In genomic region chr21:34560021-34560420, GRCh38 we compare ENCODE assay signal across 26 cellular contexts. TPM values are rescaled to one million over a fixed set of nuclear protein-coding genes. Genes with fewer than 3 reads are reported as not detected.
"Had no signal": no experiment of that assay in that cellular context is flagged by ENCODE, and none has a peak within 500 bp of the region (broad histone marks: within the 10 kb centered on the region; RNA-seq: fewer than 3 reads in every experiment).

No MANE protein-coding gene starts in this region.

- H3K27me3 ChIP-seq: heart right ventricle, hepatocyte, pancreas, right atrium auricular region, right lobe of liver, testis, thyroid gland, transverse colon, upper lobe of right lung had no signal

- H3K27ac Mint-ChIP-seq: memory B cell; naive thymus-derived CD4-positive, alpha-beta T cell; natural killer cell treated with Interleukin-12 subunit alpha and Interleukin-12 subunit beta and Interleukin-15 and Interleukin-18, amount 100 ng/mL, for 72 hours; stimulated activated memory B cell treated with anti-CD40 and anti-IgM and Interleukin-4, amounts not matched to agents 10 μg/mL and 1 μg/mL and 100 μg/mL, for 72 hours had no signal

- H3K9me3 ChIP-seq: heart right ventricle, left ventricle myocardium inferior, mucosa of descending colon, pancreas, right atrium auricular region, right lobe of liver, testis, thyroid gland, transverse colon, upper lobe of right lung had no signal

- H3K4me1 ChIP-seq: pancreas, right lobe of liver, testis, transverse colon, upper lobe of right lung had no signal

- H3K4me3 ChIP-seq: heart right ventricle, hepatocyte, left ventricle myocardium inferior, lung, mucosa of descending colon, pancreas, right atrium auricular region, right lobe of liver, smooth muscle cell, testis, thyroid gland, transverse colon, upper lobe of right lung had no signal

- H3K9me3 Mint-ChIP-seq: natural killer cell treated with Interleukin-12 subunit alpha and Interleukin-12 subunit beta and Interleukin-15 and Interleukin-18, amount 100 ng/mL, for 72 hours had no signal

- H3K4me1 Mint-ChIP-seq: memory B cell; stimulated activated naive CD8-positive, alpha-beta T cell treated with anti-CD3 and anti-CD28 coated beads, Interleukin-15, amount 100 ng/mL, for 72 hours had no signal

- H3K79me2 ChIP-seq: hepatocyte had no signal

- H3K27me3 Mint-ChIP-seq: memory B cell; naive thymus-derived CD4-positive, alpha-beta T cell; natural killer cell treated with Interleukin-12 subunit alpha and Interleukin-12 subunit beta and Interleukin-15 and Interleukin-18, amount 100 ng/mL, for 72 hours; stimulated activated memory B cell treated with anti-CD40 and anti-IgM and Interleukin-4, amounts not matched to agents 10 μg/mL and 1 μg/mL and 100 μg/mL, for 72 hours; stimulated activated naive CD8-positive, alpha-beta T cell treated with anti-CD3 and anti-CD28 coated beads, Interleukin-15, amount 100 ng/mL, for 72 hours had no signal

- H2AFZ ChIP-seq: hepatocyte had no signal

- H3K4me3 Mint-ChIP-seq: memory B cell; naive thymus-derived CD4-positive, alpha-beta T cell; natural killer cell treated with Interleukin-12 subunit alpha and Interleukin-12 subunit beta and Interleukin-15 and Interleukin-18, amount 100 ng/mL, for 72 hours; stimulated activated memory B cell treated with anti-CD40 and anti-IgM and Interleukin-4, amounts not matched to agents 10 μg/mL and 1 μg/mL and 100 μg/mL, for 72 hours; stimulated activated naive CD8-positive, alpha-beta T cell treated with anti-CD3 and anti-CD28 coated beads, Interleukin-15, amount 100 ng/mL, for 72 hours had no signal

- DNase-seq: heart right ventricle; left ventricle myocardium inferior; midbrain; mucosa of descending colon; naive thymus-derived CD4-positive, alpha-beta T cell; pancreas; right lobe of liver; stimulated activated CD4-positive, alpha-beta T cell treated with anti-CD3 and anti-CD28 coated beads, Interleukin-1b, Interleukin-23, amount 100 ng/mL, for 48 hours; stimulated activated CD4-positive, alpha-beta T cell treated with anti-CD3 and anti-CD28 coated beads, Interleukin-2, amount 100 ng/mL, for 48 hours; stimulated activated CD4-positive, alpha-beta T cell treated with anti-CD3 and anti-CD28 coated beads, Interleukin-4, amount 100 ng/mL, for 4 hours; stimulated activated CD8-positive, alpha-beta memory T cell treated with anti-CD3 and anti-CD28 coated beads, Interleukin-4, amount 100 ng/mL, for 48 hours; stimulated activated naive CD4-positive, alpha-beta T cell treated with Interleukin-2 at 50 U/mL for 16 hours; stimulated activated naive CD8-positive, alpha-beta T cell treated with anti-CD3 and anti-CD28 coated beads, Interleukin-15, amount 100 ng/mL, for 72 hours; testis; thyroid gland; transverse colon; upper lobe of right lung had no signal

- H3K4me2 ChIP-seq: hepatocyte, smooth muscle cell had no signal

- H3K36me3 Mint-ChIP-seq: natural killer cell treated with Interleukin-12 subunit alpha and Interleukin-12 subunit beta and Interleukin-15 and Interleukin-18, amount 100 ng/mL, for 72 hours had no signal

- H3K27ac ChIP-seq: heart right ventricle, hepatocyte, left ventricle myocardium inferior, pancreas, right atrium auricular region, right lobe of liver, testis, thyroid gland, transverse colon, upper lobe of right lung had no signal

- ATAC-seq: heart right ventricle; mucosa of descending colon; naive thymus-derived CD4-positive, alpha-beta T cell; natural killer cell treated with Interleukin-12 subunit alpha and Interleukin-12 subunit beta and Interleukin-15 and Interleukin-18, amount 100 ng/mL, for 72 hours; pancreas; right lobe of liver; stimulated activated memory B cell treated with anti-CD40 and anti-IgM and Interleukin-4, amounts not matched to agents 10 μg/mL and 1 μg/mL and 100 μg/mL, for 72 hours; stimulated activated naive CD8-positive, alpha-beta T cell treated with anti-CD3 and anti-CD28 coated beads, Interleukin-15, amount 100 ng/mL, for 72 hours; upper lobe of right lung had no signal

- H3K36me3 ChIP-seq: heart right ventricle, left ventricle myocardium inferior, pancreas, right atrium auricular region, right lobe of liver, thyroid gland, transverse colon, upper lobe of right lung had no signal

RNA-seq across cellular contexts. Expression of gene KCNE1, which starts 48.0 kb away (rescaled TPM):
- total RNA-seq: kidney epithelial cell, smooth muscle cell had no signal
- polyA plus RNA-seq: naive thymus-derived CD4-positive, alpha-beta T cell; neural cell had no signal
